In the genomic region with DNA sequence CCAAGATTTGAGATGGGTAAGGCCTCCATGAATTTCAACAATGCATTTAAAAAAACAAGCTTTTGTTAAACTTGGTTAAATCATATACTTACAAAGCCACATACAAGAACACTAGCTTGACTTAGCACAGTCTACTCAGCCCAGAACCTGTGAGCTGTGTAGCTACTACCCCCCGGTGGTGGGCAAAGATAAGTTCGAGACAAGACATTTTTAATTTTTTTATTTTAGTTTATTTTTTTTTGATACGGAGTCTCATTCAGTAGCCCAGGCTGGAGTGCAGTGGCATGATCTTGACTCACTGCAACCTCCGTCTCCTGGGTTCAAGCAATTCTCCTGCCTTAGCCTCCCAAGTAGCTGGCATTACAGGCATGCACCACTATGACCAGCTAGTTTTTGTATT, we compare ENCODE assay signal across 8 cellular contexts. TPM values are rescaled to one million over a fixed set of nuclear protein-coding genes. Genes with fewer than 3 reads are reported as not detected.
DNase-seq lines count a peak whose midpoint lies in the region; ATAC-seq and TF ChIP-seq lines count a peak whose summit lies in the region.

No MANE protein-coding gene starts in this region.

- H3K79me2 ChIP-seq in HCT116 (ENCODE audit: insufficient read depth, low read length) = peaks cover 12% of the 10 kb centered on the region

- RAD21 ChIA-PET in HCT116 (lab: Charles Lee; ENCODE audit: low non-redundant PET in 1 of 2, low total read pairs in 2 of 2, uncharacterized antibody in 2 of 2, unreplicated experiment in 2 of 2) = interaction anchor here (0.7 to 2.0 kb wide), 3 partner anchors 40 to 145 kb away, joined by 3 to 4 read pairs (median 4); no protein-coding TSS in a partner anchor

- H3K4me2 ChIP-seq in HCT116 (ENCODE audit: low read length) = no peak overlapping the region

- CTCF ChIA-PET in HCT116 (lab: Charles Lee) = interaction anchor here (0.7 to 2.6 kb wide), 11 partner anchors 33 to 436 kb away, joined by 3 to 35 read pairs (median 8); no protein-coding TSS in a partner anchor

- DNase-seq in Ammon's horn (ENCODE audit: low spot score) = peak; percentile 70
- peak; percentile 50 for DNase-seq in HCT116 (ENCODE audit: low read depth, low spot score)
- DNase-seq in RKO (ENCODE audit: low spot score) = peak; percentile 81
- DNase-seq in activated naive CD4-positive, alpha-beta T cell treated with anti-CD3 and anti-CD28 coated beads, Interleukin-2, amount 50 U/mL, for 72 hours (ENCODE audit: low spot score in 2 of 2) = peak in 1 of 2 donors; percentile 54
- DNase-seq in iris pigment epithelial cell (ENCODE audit: low read depth) = peak; percentile 85
- DNase-seq in stimulated activated CD8-positive, alpha-beta memory T cell treated with anti-CD3 and anti-CD28 coated beads, Interleukin-4, amount 100 ng/mL, for 48 hours = peak; percentile 60
- no peak for DNase-seq in esophagus muscularis mucosa (ENCODE audit: extremely low spot score)

- TF ChIP-seq EP300 in esophagus muscularis mucosa (IDR thresholded peaks at IDR 0.05) = no peak

- intact Hi-C loops in HCT116 (cut with micrococcal nuclease) = loop anchor here (2.0 to 10.0 kb wide), 3 partner anchors 32 to 246 kb away; a partner anchor contains a TSS
- intact Hi-C loops in esophagus muscularis mucosa (cut with DNase I) = loop anchor here (5.0 kb wide), 1 partner anchor 41 kb away; no protein-coding TSS in a partner anchor

- no peak overlapping the region for H2AFZ ChIP-seq in HCT116 (ENCODE audit: low read depth, low read length, poor library complexity, severe bottlenecking)

- peaks cover 7 to 22% of the 10 kb centered on the region in 2 experiments for H3K4me1 ChIP-seq in HCT116 (ENCODE audit: control insufficient read depth in 1 of 2, insufficient read depth in 2 of 2, low read length in 2 of 2)
- peaks cover 12 to 18% (median 15%) of the 10 kb centered on the region in 4 donors for H3K4me1 ChIP-seq in esophagus muscularis mucosa

- H3K4me3 ChIP-seq in HCT116 (replicated peaks in 1 of 2; ENCODE audit: low read depth in 1 of 2, low read length in 2 of 2) = no peak overlapping the region
- no peak overlapping the region for H3K4me3 ChIP-seq in esophagus muscularis mucosa

- H3K9me3 ChIP-seq in HCT116 (ENCODE audit: control insufficient read depth in 1 of 2, insufficient read depth in 1 of 2, low read depth in 1 of 2, low read length in 2 of 2) (no peaks in the 10 kb centered on the region), esophagus muscularis mucosa (no peaks in the 10 kb centered on the region)

- no peaks in the 10 kb centered on the region for H4K20me1 ChIP-seq in HCT116 (ENCODE audit: insufficient read depth)

- ATAC-seq in HCT116 = peak; percentile 34; the same call in 1 of the 2 replicates
- peak; percentile 15 to 22 for ATAC-seq in activated naive CD4-positive, alpha-beta T cell treated with anti-CD3 and anti-CD28 coated beads, Interleukin-2, amount 50 U/mL, for 72 hours
- ATAC-seq in HG02763 (IDR thresholded peaks at IDR 0.05; ENCODE audit: unreplicated experiment) = no peak

- H3K9me2 ChIP-seq in HCT116 (ENCODE audit: insufficient read depth) = no peaks in the 10 kb centered on the region

- TF ChIP-seq POLR2A in HCT116 (IDR thresholded peaks at IDR 0.05; ENCODE audit: borderline replicate concordance, extremely low read depth, insufficient read depth, insufficient read length) (no peak), esophagus muscularis mucosa (IDR thresholded peaks at IDR 0.05; ENCODE audit: low read depth) (no peak)

- peak overlapping the region in 1 of 2 donors; percentile 100 for H3K27ac Mint-ChIP-seq in activated naive CD4-positive, alpha-beta T cell treated with anti-CD3 and anti-CD28 coated beads, Interleukin-2, amount 50 U/mL, for 72 hours

- BruUV-seq in HCT116 (replicated peaks; lab: Mats Ljungman, UMichigan) = no TSS peak

- H3K9me3 Mint-ChIP-seq in activated naive CD4-positive, alpha-beta T cell treated with anti-CD3 and anti-CD28 coated beads, Interleukin-2, amount 50 U/mL, for 72 hours = no peaks in the 10 kb centered on the region

- 27% methylated on average over 4 of the region's 4 CpGs for WGBS in esophagus muscularis mucosa

- TF ChIP-seq CTCF in HCT116 (IDR thresholded peaks at IDR 0.05 in 2 of 3, conservative IDR thresholded peaks at IDR 0.05 in 1 of 3; ENCODE audit: borderline replicate concordance in 1 of 3, insufficient read depth in 1 of 3, low read depth in 2 of 3, low read length in 2 of 3) (peak; percentile 47 to 71 (median 48); a peak in 5 of 6 replicates), esophagus muscularis mucosa (IDR thresholded peaks at IDR 0.05) (peak in 1 of 3 experiments; percentile 20)

- H3K27me3 ChIP-seq in HCT116 (ENCODE audit: insufficient read depth, low read length) (no peaks in the 10 kb centered on the region), esophagus muscularis mucosa (no peaks in the 10 kb centered on the region)

- H3K27ac ChIP-seq in HCT116 (ENCODE audit: low read depth, low read length) (no peak overlapping the region), esophagus muscularis mucosa (replicated peaks in 1 of 4) (no peak overlapping the region)

- H3K36me3 Mint-ChIP-seq in activated naive CD4-positive, alpha-beta T cell treated with anti-CD3 and anti-CD28 coated beads, Interleukin-2, amount 50 U/mL, for 72 hours = peaks cover 10 to 11% of the 10 kb centered on the region in 2 donors

- TF ChIP-seq RAD21 in HCT116 (IDR thresholded peaks at IDR 0.05; ENCODE audit: low read depth) = peak; percentile 75

- H3K9ac ChIP-seq in HCT116 (ENCODE audit: low read length) = no peak overlapping the region

- POLR2A ChIA-PET in HCT116 (lab: Charles Lee) = interaction anchor here (0.8 kb wide), 1 partner anchor 9 kb away, joined by 3 read pairs; no protein-coding TSS in a partner anchor

- H3K36me3 ChIP-seq in HCT116 (ENCODE audit: control insufficient read depth in 1 of 2, insufficient read depth in 2 of 2, low read length in 2 of 2) = no peaks in the 10 kb centered on the region
- no peaks in the 10 kb centered on the region for H3K36me3 ChIP-seq in esophagus muscularis mucosa

TF ChIP-seq in HCT116, 20 proteins besides CTCF, POLR2A, EP300 and RAD21:
- TF ChIP-seq SP1 (IDR thresholded peaks at IDR 0.05; ENCODE audit: low read depth) (no peak), EZH2 (IDR thresholded peaks at IDR 0.05) (no peak), EZH2phosphoT487 (IDR thresholded peaks at IDR 0.05; ENCODE audit: borderline replicate concordance) (no peak), JUND (IDR thresholded peaks at IDR 0.05) (no peak), EGR1 (IDR thresholded peaks at IDR 0.05; ENCODE audit: low read depth) (no peak), ELF1 (IDR thresholded peaks at IDR 0.05; ENCODE audit: borderline replicate concordance, low read depth) (no peak), YY1 (IDR thresholded peaks at IDR 0.05; ENCODE audit: extremely low read depth, insufficient replicate concordance, low read depth, low read length) (no peak), POLR2AphosphoS5 (IDR thresholded peaks at IDR 0.05; ENCODE audit: low read depth, low read length) (no peak), TCF7L2 (IDR thresholded peaks at IDR 0.05; ENCODE audit: borderline replicate concordance, extremely low read depth, insufficient read depth, insufficient read length) (no peak), SIN3A (IDR thresholded peaks at IDR 0.05; ENCODE audit: low read depth) (no peak)
- TF ChIP-seq, protein P1, sequence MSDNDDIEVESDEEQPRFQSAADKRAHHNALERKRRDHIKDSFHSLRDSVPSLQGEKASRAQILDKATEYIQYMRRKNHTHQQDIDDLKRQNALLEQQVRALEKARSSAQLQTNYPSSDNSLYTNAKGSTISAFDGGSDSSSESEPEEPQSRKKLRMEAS (IDR thresholded peaks at IDR 0.05) = no peak
- TF ChIP-seq, protein P2, sequence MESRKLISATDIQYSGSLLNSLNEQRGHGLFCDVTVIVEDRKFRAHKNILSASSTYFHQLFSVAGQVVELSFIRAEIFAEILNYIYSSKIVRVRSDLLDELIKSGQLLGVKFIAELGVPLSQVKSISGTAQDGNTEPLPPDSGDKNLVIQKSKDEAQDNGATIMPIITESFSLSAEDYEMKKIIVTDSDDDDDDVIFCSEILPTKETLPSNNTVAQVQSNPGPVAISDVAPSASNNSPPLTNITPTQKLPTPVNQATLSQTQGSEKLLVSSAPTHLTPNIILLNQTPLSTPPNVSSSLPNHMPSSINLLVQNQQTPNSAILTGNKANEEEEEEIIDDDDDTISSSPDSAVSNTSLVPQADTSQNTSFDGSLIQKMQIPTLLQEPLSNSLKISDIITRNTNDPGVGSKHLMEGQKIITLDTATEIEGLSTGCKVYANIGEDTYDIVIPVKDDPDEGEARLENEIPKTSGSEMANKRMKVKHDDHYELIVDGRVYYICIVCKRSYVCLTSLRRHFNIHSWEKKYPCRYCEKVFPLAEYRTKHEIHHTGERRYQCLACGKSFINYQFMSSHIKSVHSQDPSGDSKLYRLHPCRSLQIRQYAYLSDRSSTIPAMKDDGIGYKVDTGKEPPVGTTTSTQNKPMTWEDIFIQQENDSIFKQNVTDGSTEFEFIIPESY (IDR thresholded peaks at IDR 0.05; ENCODE audit: extremely low read depth, insufficient replicate concordance, low read length) = no peak

RNA-seq across cellular contexts. Expression of a gene that starts 3.7 kb away (rescaled TPM):
- total RNA-seq in HCT116 (2021; ENCODE audit: unreplicated experiment) (35.7 TPM), esophagus muscularis mucosa (10 to 100 TPM; 17.9 to 29.2 (median 23.0) TPM)
- 22.0 and 27.1 TPM in 2 replicates for polyA plus RNA-seq in HCT116 (2012)
- 10 to 100 TPM; 23.2 to 43.8 TPM for total RNA-seq in activated naive CD4-positive, alpha-beta T cell treated with anti-CD3 and anti-CD28 coated beads, Interleukin-2, amount 50 U/mL, for 72 hours

RNA-seq across cellular contexts. Expression of a gene that starts 12.2 kb away (rescaled TPM):
- total RNA-seq in HCT116 (2021; ENCODE audit: unreplicated experiment) (not detected), esophagus muscularis mucosa (10 to 100 TPM in 1 of 4 donors, 1 to 10 TPM in 3; 4.9 to 18.7 (median 9.0) TPM)
- polyA plus RNA-seq in HCT116 (2012) = 0.04 and 0.24 TPM in 2 replicates
- total RNA-seq in activated naive CD4-positive, alpha-beta T cell treated with anti-CD3 and anti-CD28 coated beads, Interleukin-2, amount 50 U/mL, for 72 hours = 1 to 10 TPM in 1 of 2 donors, under 1 TPM in 1; 0.54 to 3.1 TPM

RNA-seq across cellular contexts. Expression of a gene that starts 45.0 kb away (rescaled TPM):
- total RNA-seq in HCT116 (2021; ENCODE audit: unreplicated experiment) = 0.69 TPM
- polyA plus RNA-seq in HCT116 (2012) = 0.44 and 0.47 TPM in 2 replicates
- 1 to 10 TPM; 1.8 to 3.5 TPM for total RNA-seq in activated naive CD4-positive, alpha-beta T cell treated with anti-CD3 and anti-CD28 coated beads, Interleukin-2, amount 50 U/mL, for 72 hours
- total RNA-seq in esophagus muscularis mucosa = 1 to 10 TPM in 2 of 4 donors, under 1 TPM in 2; 0.40 to 2.2 (median 0.91) TPM

RNA-seq across cellular contexts. Expression of a gene that starts 45.9 kb away (rescaled TPM):
- total RNA-seq in HCT116 (2021; ENCODE audit: unreplicated experiment) (20.3 TPM), esophagus muscularis mucosa (10 to 100 TPM; 17.4 to 29.0 (median 23.9) TPM)
- polyA plus RNA-seq in HCT116 (2012) = 17.7 and 17.9 TPM in 2 replicates
- total RNA-seq in activated naive CD4-positive, alpha-beta T cell treated with anti-CD3 and anti-CD28 coated beads, Interleukin-2, amount 50 U/mL, for 72 hours = 10 to 100 TPM; 14.3 to 16.9 TPM
